11 cellular contexts compared by ENCODE assay signal in genomic region chr12:88577537-88577936, GRCh38. TPM values are rescaled to one million over a fixed set of nuclear protein-coding genes. Genes with fewer than 3 reads are reported as not detected.
DNase-seq lines count a peak whose midpoint lies in the region; ATAC-seq and TF ChIP-seq lines count a peak whose summit lies in the region.
"Had no signal": no experiment of that assay in that cellular context is flagged by ENCODE, and none has a peak within 500 bp of the region (broad histone marks: within the 10 kb centered on the region; RNA-seq: fewer than 3 reads in every experiment).

No MANE protein-coding gene starts in this region.

- H3K27ac ChIP-seq in colonic mucosa = no peak overlapping the region

- H3K27me3 ChIP-seq in colonic mucosa = no peaks in the 10 kb centered on the region
- H3K27me3 ChIP-seq in neuron (ENCODE audit: insufficient read depth, low read length) = no peaks in the 10 kb centered on the region

- H2AFZ ChIP-seq in neuron (ENCODE audit: low read depth, low read length) = no peak overlapping the region

- H3K9me3 ChIP-seq in colonic mucosa = no peaks in the 10 kb centered on the region
- H3K9me3 ChIP-seq in neuron (ENCODE audit: low read length) = no peaks in the 10 kb centered on the region

- no peak for ATAC-seq in GM19467 (IDR thresholded peaks at IDR 0.05; ENCODE audit: unreplicated experiment)
- ATAC-seq: stimulated activated naive B cell treated with anti-CD40 and anti-IgM and Interleukin-4, amounts not matched to agents 10 μg/mL and 1 μg/mL and 100 μg/mL, for 72 hours had no signal

- no peak overlapping the region for H3K9ac ChIP-seq in colonic mucosa (ENCODE audit: low read depth in 2 of 2, low read length in 2 of 2)

- H3K4me1 ChIP-seq in colonic mucosa = no peaks in the 10 kb centered on the region
- H3K4me1 ChIP-seq in neuron (ENCODE audit: insufficient read depth, low read length) = peaks cover 64% of the 10 kb centered on the region

- DNase-seq in EH (ENCODE audit: low read depth) (peak; percentile 66), NCI-H146 treated with DMSO at 0.1 percent for 48 hours (lab: John Stamatoyannopoulos, UW; ENCODE audit: unreplicated experiment) (peak; percentile 23), colonic mucosa (no peak), GOT3 (lab: John Stamatoyannopoulos, UW) (no peak), putamen (ENCODE audit: low spot score) (no peak), medulla oblongata (ENCODE audit: extremely low spot score) (no peak)
- DNase-seq: occipital lobe; RPMI8226; stimulated activated naive B cell treated with anti-CD40 and anti-IgM and Interleukin-4, amounts not matched to agents 10 μg/mL and 1 μg/mL and 100 μg/mL, for 72 hours had no signal

- H3K4me3 ChIP-seq in colonic mucosa = no peak overlapping the region
- peak overlapping the region; percentile 80 for H3K4me3 ChIP-seq in neuron (ENCODE audit: low read length)

- no peaks in the 10 kb centered on the region for H3K36me3 ChIP-seq in colonic mucosa
- H3K36me3 ChIP-seq in neuron (ENCODE audit: insufficient read depth, low read length) = no peaks in the 10 kb centered on the region

- intact Hi-C loops in colonic mucosa (cut with DNase I) = loop anchor here (10.0 kb wide), 2 partner anchors 253 to 433 kb away; partner anchors contain the start of genes CEP290 and TMTC3

- peak; percentile 30 for TF ChIP-seq CTCF in colonic mucosa (IDR thresholded peaks at IDR 0.05)

RNA-seq across cellular contexts. Expression of gene KITLG, which starts 2.7 kb away (rescaled TPM):
- total RNA-seq in colonic mucosa = 10 to 100 TPM; 32.8 to 37.1 TPM

Comparison
In these comparisons a context has a peak if more than half of its experiments do, and no peak if none do; other contexts are left out.
1. DNase-seq: peak in EH (single experiment) and NCI-H146 treated with DMSO at 0.1 percent for 48 hours (single experiment); none in colonic mucosa (single experiment), GOT3 (single experiment), putamen (single experiment) and medulla oblongata (single experiment).